ENCODE assay signal across 23 cellular contexts in genomic region chr6:45350186-45350585, GRCh38. TPM values are rescaled to one million over a fixed set of nuclear protein-coding genes. Genes with fewer than 3 reads are reported as not detected.
DNase-seq lines count a peak whose midpoint lies in the region; ATAC-seq and TF ChIP-seq lines count a peak whose summit lies in the region.
"Had no signal": no experiment of that assay in that cellular context is flagged by ENCODE, and none has a peak within 500 bp of the region (broad histone marks: within the 10 kb centered on the region; RNA-seq: fewer than 3 reads in every experiment).

No MANE protein-coding gene starts in this region.

- DNase-seq in NCI-H1930 (lab: John Stamatoyannopoulos, UW) (peak; percentile 48 to 61), choroid plexus epithelial cell (ENCODE audit: low read depth) (peak; percentile 15), myocyte (ENCODE audit: low read depth) (peak; percentile 12), SW480 (ENCODE audit: low spot score) (no peak), cerebellar nuclear complex (lab: John Stamatoyannopoulos, UW) (no peak)
- DNase-seq: Caco-2; CD4-positive, alpha-beta memory T cell; DMS 273 treated with DMSO at 0.1 percent for 48 hours; DMS79 treated with DMSO at 0.1 percent for 48 hours; GOT3; Kasumi-1; MM.1S; NCI-H1048; NCI-H1436 treated with DMSO at 0.1 percent for 48 hours; NCI-H2029; NCI-H226; NCI-H510A treated with DMSO at 0.1 percent for 48 hours; NCI-H748 treated with DMSO at 0.1 percent for 48 hours; Peyer's patch had no signal

- no peak overlapping the region for H3K27ac ChIP-seq in HEK293 (ENCODE audit: extremely low read depth, low read depth, low read length)
- H3K27ac ChIP-seq: BLaER1 treated with 17β-estradiol and CSF1 and Interleukin-3, amounts not matched to agents 10 nM and 100 nM; Peyer's patch had no signal

- TF ChIP-seq CTCF in HEK293 (tag by site-specific recombination; IDR thresholded peaks at IDR 0.05) (no peak), choroid plexus epithelial cell (conservative IDR thresholded peaks at IDR 0.05; ENCODE audit: low read depth, low read length) (no peak)

- no peak for ATAC-seq in HG03342 (IDR thresholded peaks at IDR 0.05; ENCODE audit: unreplicated experiment)
- ATAC-seq: SK-N-SH treated with all-trans-retinoic acid at 6 μM for 48 hours had no signal

- peaks cover 0 to 5% of the 10 kb centered on the region in 2 experiments; a peak in 1 of 3 replicates for H3K36me3 ChIP-seq in HEK293 (ENCODE audit: control insufficient read depth in 2 of 2, insufficient read depth in 1 of 2, low read length in 2 of 2)
- H3K36me3 ChIP-seq: BLaER1 treated with 17β-estradiol and CSF1 and Interleukin-3, amounts not matched to agents 10 nM and 100 nM; Peyer's patch had no signal

- H3K4me3 ChIP-seq in HEK293 (ENCODE audit: low read depth, low read length) (no peak overlapping the region), choroid plexus epithelial cell (ENCODE audit: low read depth, low read length) (no peak overlapping the region)
- H3K4me3 ChIP-seq: BLaER1 treated with 17β-estradiol and CSF1 and Interleukin-3, amounts not matched to agents 10 nM and 100 nM; Peyer's patch had no signal

- POLR2A ChIA-PET in HEK293 (lab: Yijun Ruan, JAX), result no interaction called here

- H3K4me1 ChIP-seq in HEK293 (ENCODE audit: control insufficient read depth, insufficient read depth, low read length), result peaks cover 9% of the 10 kb centered on the region
- H3K4me1 ChIP-seq: Caco-2, Peyer's patch had no signal

- CTCF ChIA-PET in HEK293 (lab: Yijun Ruan, JAX), result interaction anchor here (1.1 to 1.7 kb wide), 3 partner anchors 15 to 720 kb away, joined by 3 to 7 read pairs (median 3); no protein-coding TSS in a partner anchor

- H3K9me3 ChIP-seq in HEK293 (ENCODE audit: control insufficient read depth, insufficient read depth, low read depth, low read length), result no peaks in the 10 kb centered on the region
- H3K9me3 ChIP-seq: BLaER1 treated with 17β-estradiol and CSF1 and Interleukin-3, amounts not matched to agents 10 nM and 100 nM; Caco-2; Peyer's patch had no signal

TF ChIP-seq in HEK293, 187 proteins besides CTCF, POLR2A, EP300 and RAD21:
- no peak for TF ChIP-seq GFI1B (tag by site-specific recombination; IDR thresholded peaks at IDR 0.05)
- TF ChIP-seq ZNF138 (tag by site-specific recombination; IDR thresholded peaks at IDR 0.05; ENCODE audit: borderline replicate concordance), result no peak
- peak; percentile 83 for TF ChIP-seq PRDM6 (tag by site-specific recombination; IDR thresholded peaks at IDR 0.05)
- TF ChIP-seq ZNF843 (tag by site-specific recombination; IDR thresholded peaks at IDR 0.05), result peak; percentile 36; the same call in 1 of the 2 replicates
- peak; percentile 76; the same call in 1 of the 2 replicates for TF ChIP-seq PRDM4 (tag by site-specific recombination; IDR thresholded peaks at IDR 0.05)
- peak; percentile 49; the same call in 1 of the 2 replicates for TF ChIP-seq SCRT2 (tag by site-specific recombination; IDR thresholded peaks at IDR 0.05)
TF ChIP-seq in HEK293: peak in this region for 4.

RNA-seq across cellular contexts. Expression of gene RUNX2, which starts 22.1 kb away (rescaled TPM):
- total RNA-seq in myocyte, result 7.2 and 8.2 TPM in 2 replicates
- 8.6 TPM for polyA plus RNA-seq in myocyte (2012)
- total RNA-seq: Caco-2 had no signal

RNA-seq across cellular contexts. Expression of gene SUPT3H, which starts 27.5 kb away (rescaled TPM):
- 3.4 and 7.8 TPM in 2 replicates for total RNA-seq in myocyte
- 7.6 TPM for polyA plus RNA-seq in myocyte (2012)

Comparison
In these comparisons a context has a peak if more than half of its experiments do, and no peak if none do; other contexts are left out.
1. DNase-seq: peak in NCI-H1930 (2 of 2), choroid plexus epithelial cell (single experiment) and myocyte (single experiment); none in SW480 (single experiment) and cerebellar nuclear complex (0 of 2).